In the genomic region with DNA sequence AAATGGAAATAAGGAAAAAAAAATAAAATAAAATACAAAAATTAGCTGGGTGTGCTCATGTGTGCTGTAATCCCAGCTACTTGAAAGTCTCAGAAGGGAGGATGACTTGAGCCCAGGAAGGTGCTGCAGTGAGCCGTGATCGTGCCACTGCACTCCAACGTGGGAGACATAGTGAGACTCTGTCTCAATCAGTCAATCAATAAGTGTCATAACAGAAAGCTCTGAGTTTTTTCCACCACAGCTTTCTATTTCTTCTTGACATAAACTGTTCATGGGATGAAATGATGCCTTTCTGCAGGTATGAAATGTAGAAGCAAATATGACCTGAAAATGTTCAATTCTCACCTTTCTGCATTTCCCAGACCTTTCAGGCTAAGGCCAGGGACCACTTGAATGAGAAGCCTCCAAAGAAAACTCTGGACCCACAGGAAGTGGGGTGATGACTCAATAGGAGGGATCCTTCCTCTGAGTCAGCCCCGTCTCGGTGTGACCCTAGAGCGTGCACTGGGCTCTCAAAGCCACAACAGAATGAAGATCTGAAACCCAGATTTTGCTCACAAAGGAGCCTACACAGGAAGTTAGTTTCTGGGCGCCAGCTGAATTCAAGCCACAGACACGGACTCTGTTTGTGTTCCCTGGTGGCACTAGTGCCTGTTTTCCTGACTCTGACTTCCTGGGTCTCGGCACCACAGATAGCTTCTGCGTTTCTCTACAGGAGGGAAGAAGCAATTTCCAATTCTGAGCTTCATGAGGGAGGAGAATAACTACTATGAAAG, we compare ENCODE assay signal across 8 cellular contexts.
A peak's percentile ranks its signal among the peaks of the same experiment; 100 is the strongest.
DNase-seq lines count a peak whose midpoint lies in the region; ATAC-seq and TF ChIP-seq lines count a peak whose summit lies in the region.

No MANE protein-coding gene starts in this region.

- no peak overlapping the region for H2AFZ ChIP-seq in neural progenitor cell (replicated peaks)

- H3K4me1 Mint-ChIP-seq in activated naive CD4-positive, alpha-beta T cell treated with anti-CD3 and anti-CD28 coated beads, Interleukin-2, amount 50 U/mL, for 24 hours: peaks cover 81% of the 10 kb centered on the region
- H3K4me1 Mint-ChIP-seq in neural progenitor cell: peaks cover 6% of the 10 kb centered on the region

- H3K36me3 ChIP-seq in neural progenitor cell: no peaks in the 10 kb centered on the region

- H3K4me3 ChIP-seq in neural progenitor cell: no peak overlapping the region

- H3K79me2 ChIP-seq in neural progenitor cell (ENCODE audit: low read depth): no peaks in the 10 kb centered on the region

- H3K9me3 ChIP-seq in neural progenitor cell (ENCODE audit: low read depth): no peaks in the 10 kb centered on the region

- H4K20me1 ChIP-seq in neural progenitor cell (ENCODE audit: low read depth): no peaks in the 10 kb centered on the region

- TF ChIP-seq CTCF in neural progenitor cell (IDR thresholded peaks at IDR 0.05): no peak

- H3F3A ChIP-seq in neural progenitor cell (ENCODE audit: low read depth): no peaks in the 10 kb centered on the region

- no peak overlapping the region for H3K4me2 ChIP-seq in neural progenitor cell

- peak overlapping the region; percentile 84 for H3K4me3 Mint-ChIP-seq in activated naive CD4-positive, alpha-beta T cell treated with anti-CD3 and anti-CD28 coated beads, Interleukin-2, amount 50 U/mL, for 24 hours
- no peak overlapping the region for H3K4me3 Mint-ChIP-seq in neural progenitor cell

- no peaks in the 10 kb centered on the region for H3K27me3 Mint-ChIP-seq in activated naive CD4-positive, alpha-beta T cell treated with anti-CD3 and anti-CD28 coated beads, Interleukin-2, amount 50 U/mL, for 24 hours
- H3K27me3 Mint-ChIP-seq in neural progenitor cell (ENCODE audit: insufficient read depth, low read depth): no peaks in the 10 kb centered on the region

- no peaks in the 10 kb centered on the region for H3K27me3 ChIP-seq in neural progenitor cell

- H3K9me3 Mint-ChIP-seq in activated naive CD4-positive, alpha-beta T cell treated with anti-CD3 and anti-CD28 coated beads, Interleukin-2, amount 50 U/mL, for 24 hours: no peaks in the 10 kb centered on the region
- H3K9me3 Mint-ChIP-seq in neural progenitor cell: peaks cover 2% of the 10 kb centered on the region

- peak; percentile 98 for ATAC-seq in GM18870 (IDR thresholded peaks at IDR 0.05; ENCODE audit: unreplicated experiment)
- ATAC-seq in HG03108 (IDR thresholded peaks at IDR 0.05; ENCODE audit: unreplicated experiment): peak; percentile 98
- peak; percentile 94 for ATAC-seq in SK-N-SH treated with all-trans-retinoic acid at 6 μM for 48 hours

- H3K27ac Mint-ChIP-seq in activated naive CD4-positive, alpha-beta T cell treated with anti-CD3 and anti-CD28 coated beads, Interleukin-2, amount 50 U/mL, for 24 hours: peak overlapping the region; percentile 90
- no peak overlapping the region for H3K27ac Mint-ChIP-seq in neural progenitor cell

- DNase-seq in hepatic stellate cell (ENCODE audit: low spot score) (peak; percentile 83), retina (no peak), neural progenitor cell (ENCODE audit: low spot score) (no peak)
- DNase-seq in stimulated activated CD4-positive, alpha-beta T cell treated with anti-CD3 and anti-CD28 coated beads, Interleukin-15, amount 100 ng/mL, for 24 hours: peak; percentile 86

- H3K27ac ChIP-seq in neural progenitor cell: no peak overlapping the region

- H3K4me1 ChIP-seq in neural progenitor cell: no peaks in the 10 kb centered on the region

- no peak overlapping the region for H3K9ac ChIP-seq in neural progenitor cell

- H3K36me3 Mint-ChIP-seq in activated naive CD4-positive, alpha-beta T cell treated with anti-CD3 and anti-CD28 coated beads, Interleukin-2, amount 50 U/mL, for 24 hours: peaks cover 14% of the 10 kb centered on the region
- no peaks in the 10 kb centered on the region for H3K36me3 Mint-ChIP-seq in neural progenitor cell

TF ChIP-seq in SK-N-SH treated with all-trans-retinoic acid at 6 μM for 48 hours, 23 proteins besides CTCF, POLR2A, EP300 and RAD21 (continues in another document):
- TF ChIP-seq ZNF565 (CRISPR knock-in tag; conservative IDR thresholded peaks at IDR 0.05; ENCODE audit: low read depth) (no peak), ISL1 (CRISPR knock-in tag; IDR thresholded peaks at IDR 0.05) (no peak), BACH2 (CRISPR knock-in tag; IDR thresholded peaks at IDR 0.05; ENCODE audit: borderline replicate concordance) (no peak), ZFP30 (CRISPR knock-in tag; IDR thresholded peaks at IDR 0.05) (no peak), TCF4 (CRISPR knock-in tag; IDR thresholded peaks at IDR 0.05; ENCODE audit: borderline replicate concordance) (no peak), ZC3H10 (CRISPR knock-in tag; IDR thresholded peaks at IDR 0.05) (no peak), ZFP3 (CRISPR knock-in tag; IDR thresholded peaks at IDR 0.05) (no peak), ARNTL (CRISPR knock-in tag; IDR thresholded peaks at IDR 0.05; ENCODE audit: borderline replicate concordance, low read depth) (no peak), GLIS3 (CRISPR knock-in tag; IDR thresholded peaks at IDR 0.05) (no peak), SNAI2 (CRISPR knock-in tag; IDR thresholded peaks at IDR 0.05) (no peak), PPARA (CRISPR knock-in tag; IDR thresholded peaks at IDR 0.05; ENCODE audit: borderline replicate concordance) (no peak)
- TF ChIP-seq, protein P1, sequence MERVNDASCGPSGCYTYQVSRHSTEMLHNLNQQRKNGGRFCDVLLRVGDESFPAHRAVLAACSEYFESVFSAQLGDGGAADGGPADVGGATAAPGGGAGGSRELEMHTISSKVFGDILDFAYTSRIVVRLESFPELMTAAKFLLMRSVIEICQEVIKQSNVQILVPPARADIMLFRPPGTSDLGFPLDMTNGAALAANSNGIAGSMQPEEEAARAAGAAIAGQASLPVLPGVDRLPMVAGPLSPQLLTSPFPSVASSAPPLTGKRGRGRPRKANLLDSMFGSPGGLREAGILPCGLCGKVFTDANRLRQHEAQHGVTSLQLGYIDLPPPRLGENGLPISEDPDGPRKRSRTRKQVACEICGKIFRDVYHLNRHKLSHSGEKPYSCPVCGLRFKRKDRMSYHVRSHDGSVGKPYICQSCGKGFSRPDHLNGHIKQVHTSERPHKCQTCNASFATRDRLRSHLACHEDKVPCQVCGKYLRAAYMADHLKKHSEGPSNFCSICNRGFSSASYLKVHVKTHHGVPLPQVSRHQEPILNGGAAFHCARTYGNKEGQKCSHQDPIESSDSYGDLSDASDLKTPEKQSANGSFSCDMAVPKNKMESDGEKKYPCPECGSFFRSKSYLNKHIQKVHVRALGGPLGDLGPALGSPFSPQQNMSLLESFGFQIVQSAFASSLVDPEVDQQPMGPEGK (CRISPR knock-in tag; IDR thresholded peaks at IDR 0.05; ENCODE audit: borderline replicate concordance): no peak
- TF ChIP-seq, protein P2, sequence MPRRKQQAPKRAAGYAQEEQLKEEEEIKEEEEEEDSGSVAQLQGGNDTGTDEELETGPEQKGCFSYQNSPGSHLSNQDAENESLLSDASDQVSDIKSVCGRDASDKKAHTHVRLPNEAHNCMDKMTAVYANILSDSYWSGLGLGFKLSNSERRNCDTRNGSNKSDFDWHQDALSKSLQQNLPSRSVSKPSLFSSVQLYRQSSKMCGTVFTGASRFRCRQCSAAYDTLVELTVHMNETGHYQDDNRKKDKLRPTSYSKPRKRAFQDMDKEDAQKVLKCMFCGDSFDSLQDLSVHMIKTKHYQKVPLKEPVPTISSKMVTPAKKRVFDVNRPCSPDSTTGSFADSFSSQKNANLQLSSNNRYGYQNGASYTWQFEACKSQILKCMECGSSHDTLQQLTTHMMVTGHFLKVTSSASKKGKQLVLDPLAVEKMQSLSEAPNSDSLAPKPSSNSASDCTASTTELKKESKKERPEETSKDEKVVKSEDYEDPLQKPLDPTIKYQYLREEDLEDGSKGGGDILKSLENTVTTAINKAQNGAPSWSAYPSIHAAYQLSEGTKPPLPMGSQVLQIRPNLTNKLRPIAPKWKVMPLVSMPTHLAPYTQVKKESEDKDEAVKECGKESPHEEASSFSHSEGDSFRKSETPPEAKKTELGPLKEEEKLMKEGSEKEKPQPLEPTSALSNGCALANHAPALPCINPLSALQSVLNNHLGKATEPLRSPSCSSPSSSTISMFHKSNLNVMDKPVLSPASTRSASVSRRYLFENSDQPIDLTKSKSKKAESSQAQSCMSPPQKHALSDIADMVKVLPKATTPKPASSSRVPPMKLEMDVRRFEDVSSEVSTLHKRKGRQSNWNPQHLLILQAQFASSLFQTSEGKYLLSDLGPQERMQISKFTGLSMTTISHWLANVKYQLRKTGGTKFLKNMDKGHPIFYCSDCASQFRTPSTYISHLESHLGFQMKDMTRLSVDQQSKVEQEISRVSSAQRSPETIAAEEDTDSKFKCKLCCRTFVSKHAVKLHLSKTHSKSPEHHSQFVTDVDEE (CRISPR knock-in tag; IDR thresholded peaks at IDR 0.05): no peak
- TF ChIP-seq, protein P3, sequence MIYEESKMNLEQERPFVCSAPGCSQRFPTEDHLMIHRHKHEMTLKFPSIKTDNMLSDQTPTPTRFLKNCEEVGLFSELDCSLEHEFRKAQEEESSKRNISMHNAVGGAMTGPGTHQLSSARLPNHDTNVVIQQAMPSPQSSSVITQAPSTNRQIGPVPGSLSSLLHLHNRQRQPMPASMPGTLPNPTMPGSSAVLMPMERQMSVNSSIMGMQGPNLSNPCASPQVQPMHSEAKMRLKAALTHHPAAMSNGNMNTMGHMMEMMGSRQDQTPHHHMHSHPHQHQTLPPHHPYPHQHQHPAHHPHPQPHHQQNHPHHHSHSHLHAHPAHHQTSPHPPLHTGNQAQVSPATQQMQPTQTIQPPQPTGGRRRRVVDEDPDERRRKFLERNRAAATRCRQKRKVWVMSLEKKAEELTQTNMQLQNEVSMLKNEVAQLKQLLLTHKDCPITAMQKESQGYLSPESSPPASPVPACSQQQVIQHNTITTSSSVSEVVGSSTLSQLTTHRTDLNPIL (CRISPR knock-in tag; IDR thresholded peaks at IDR 0.05; ENCODE audit: low read depth): no peak
- TF ChIP-seq, protein P4, sequence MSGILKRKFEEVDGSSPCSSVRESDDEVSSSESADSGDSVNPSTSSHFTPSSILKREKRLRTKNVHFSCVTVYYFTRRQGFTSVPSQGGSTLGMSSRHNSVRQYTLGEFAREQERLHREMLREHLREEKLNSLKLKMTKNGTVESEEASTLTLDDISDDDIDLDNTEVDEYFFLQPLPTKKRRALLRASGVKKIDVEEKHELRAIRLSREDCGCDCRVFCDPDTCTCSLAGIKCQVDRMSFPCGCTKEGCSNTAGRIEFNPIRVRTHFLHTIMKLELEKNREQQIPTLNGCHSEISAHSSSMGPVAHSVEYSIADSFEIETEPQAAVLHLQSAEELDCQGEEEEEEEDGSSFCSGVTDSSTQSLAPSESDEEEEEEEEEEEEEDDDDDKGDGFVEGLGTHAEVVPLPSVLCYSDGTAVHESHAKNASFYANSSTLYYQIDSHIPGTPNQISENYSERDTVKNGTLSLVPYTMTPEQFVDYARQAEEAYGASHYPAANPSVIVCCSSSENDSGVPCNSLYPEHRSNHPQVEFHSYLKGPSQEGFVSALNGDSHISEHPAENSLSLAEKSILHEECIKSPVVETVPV (CRISPR knock-in tag; IDR thresholded peaks at IDR 0.05): no peak

Comparison
In these comparisons a context has a peak if more than half of its experiments do, and no peak if none do; other contexts are left out.
1. DNase-seq: peak in hepatic stellate cell (single experiment) and stimulated activated CD4-positive, alpha-beta T cell treated with anti-CD3 and anti-CD28 coated beads, Interleukin-15, amount 100 ng/mL, for 24 hours (single experiment); none in retina (single experiment) and neural progenitor cell (single experiment).
2. Peak in every context shown above with its lines, with median percentiles within 50 percentile points of each other: ATAC-seq.